In genomic region chr3:31448035-31448881, GRCh38 we compare ENCODE assay signal across 9 cellular contexts.
DNase-seq lines count a peak whose midpoint lies in the region; ATAC-seq, FAIRE-seq and TF ChIP-seq lines count a peak whose summit lies in the region.
"Had no signal": no experiment of that assay in that cellular context is flagged by ENCODE, and none has a peak within 500 bp of the region (broad histone marks: within the 10 kb centered on the region; RNA-seq: fewer than 3 reads in every experiment).

No MANE protein-coding gene starts in this region.

- H3K36me3 Mint-ChIP-seq in activated CD8-positive, alpha-beta T cell treated with anti-CD3 and anti-CD28 coated beads for 36 hours (ENCODE audit: low read depth): peaks cover 4% of the 10 kb centered on the region

- H3K27ac Mint-ChIP-seq in activated CD8-positive, alpha-beta T cell treated with anti-CD3 and anti-CD28 coated beads for 36 hours: no peak overlapping the region
- H3K27ac Mint-ChIP-seq: IgD-negative memory B cell had no signal

- H3K4me1 Mint-ChIP-seq in activated CD8-positive, alpha-beta T cell treated with anti-CD3 and anti-CD28 coated beads for 36 hours (ENCODE audit: low read depth): peaks cover 19% of the 10 kb centered on the region

- H3K9me3 ChIP-seq in kidney (ENCODE audit: control insufficient read depth in 1 of 2, low read length in 2 of 2): peaks cover 0 to 2% of the 10 kb centered on the region in 2 donors

- intact Hi-C loops in activated CD8-positive, alpha-beta T cell treated with anti-CD3 and anti-CD28 coated beads for 36 hours (cut with micrococcal nuclease): no loop called here
- intact Hi-C loops in kidney (cut with DNase I): no loop called here

- no peaks in the 10 kb centered on the region for H3K27me3 Mint-ChIP-seq in activated CD8-positive, alpha-beta T cell treated with anti-CD3 and anti-CD28 coated beads for 36 hours

- H3K36me3 ChIP-seq in kidney (ENCODE audit: control insufficient read depth in 1 of 2, insufficient read depth in 2 of 2, low read length in 2 of 2): no peaks in the 10 kb centered on the region

- FAIRE-seq in kidney (lab: Jason Lieb, UNC): no peak

- CTCF ChIA-PET in activated CD8-positive, alpha-beta T cell treated with anti-CD3 and anti-CD28 coated beads for 36 hours (lab: Charles Lee): interaction anchor here (0.6 to 1.2 kb wide), 7 partner anchors 8 to 173 kb away, joined by 3 to 4 read pairs (median 3); no protein-coding TSS in a partner anchor
- CTCF ChIA-PET in RWPE1 (lab: Yijun Ruan, JAX): interaction anchor here (0.5 kb wide), 1 partner anchor 1109 kb away, joined by 3 read pairs; no protein-coding TSS in a partner anchor

- ATAC-seq in GM18909 (IDR thresholded peaks at IDR 0.05; ENCODE audit: poor library complexity, unreplicated experiment) (peak; percentile 54), HG03439 (IDR thresholded peaks at IDR 0.05; ENCODE audit: unreplicated experiment) (peak; percentile 67)
- no peak for ATAC-seq in activated CD8-positive, alpha-beta T cell treated with anti-CD3 and anti-CD28 coated beads for 36 hours

- H3K4me3 ChIP-seq in kidney (ENCODE audit: low read length in 2 of 2): no peak overlapping the region

- TF ChIP-seq CTCF in C4-2B (conservative IDR thresholded peaks at IDR 0.05) (peak; percentile 71), kidney (IDR thresholded peaks at IDR 0.05; ENCODE audit: borderline replicate concordance, extremely low read depth, insufficient read depth) (peak; percentile 42), RWPE1 (conservative IDR thresholded peaks at IDR 0.05; ENCODE audit: low read depth) (no peak)
- TF ChIP-seq CTCF in activated CD8-positive, alpha-beta T cell treated with anti-CD3 and anti-CD28 coated beads for 36 hours (IDR thresholded peaks at IDR 0.05): peak; percentile 31

- peak; percentile 38 for DNase-seq in activated CD8-positive, alpha-beta T cell treated with anti-CD3 and anti-CD28 coated beads for 36 hours
- DNase-seq in kidney (no peak), NCI-H1930 (lab: John Stamatoyannopoulos, UW) (no peak), pons (ENCODE audit: low spot score) (no peak), RWPE1 (ENCODE audit: low spot score) (no peak)

- H3K9me3 Mint-ChIP-seq in activated CD8-positive, alpha-beta T cell treated with anti-CD3 and anti-CD28 coated beads for 36 hours: peaks cover 8% of the 10 kb centered on the region

- POLR2A ChIA-PET in activated CD8-positive, alpha-beta T cell treated with anti-CD3 and anti-CD28 coated beads for 36 hours (lab: Charles Lee): no interaction called here
- POLR2A ChIA-PET in RWPE1 (lab: Yijun Ruan, JAX; ENCODE audit: low non-redundant PET): no interaction called here

- H3K27ac ChIP-seq in C4-2B: no peak overlapping the region
- no peak overlapping the region for H3K27ac ChIP-seq in kidney (ENCODE audit: low read depth in 2 of 2, low read length in 2 of 2)
- H3K27ac ChIP-seq in RWPE1: no peak overlapping the region

- H3K9ac ChIP-seq in kidney (ENCODE audit: low read length in 2 of 2): no peak overlapping the region

- no peak overlapping the region for H3K4me3 Mint-ChIP-seq in activated CD8-positive, alpha-beta T cell treated with anti-CD3 and anti-CD28 coated beads for 36 hours

- no peaks in the 10 kb centered on the region for H3K4me1 ChIP-seq in kidney (ENCODE audit: control insufficient read depth in 1 of 2, insufficient read depth in 1 of 2, low read depth in 1 of 2, low read length in 2 of 2)
